8 cellular contexts compared by ENCODE assay signal in the genomic region with DNA sequence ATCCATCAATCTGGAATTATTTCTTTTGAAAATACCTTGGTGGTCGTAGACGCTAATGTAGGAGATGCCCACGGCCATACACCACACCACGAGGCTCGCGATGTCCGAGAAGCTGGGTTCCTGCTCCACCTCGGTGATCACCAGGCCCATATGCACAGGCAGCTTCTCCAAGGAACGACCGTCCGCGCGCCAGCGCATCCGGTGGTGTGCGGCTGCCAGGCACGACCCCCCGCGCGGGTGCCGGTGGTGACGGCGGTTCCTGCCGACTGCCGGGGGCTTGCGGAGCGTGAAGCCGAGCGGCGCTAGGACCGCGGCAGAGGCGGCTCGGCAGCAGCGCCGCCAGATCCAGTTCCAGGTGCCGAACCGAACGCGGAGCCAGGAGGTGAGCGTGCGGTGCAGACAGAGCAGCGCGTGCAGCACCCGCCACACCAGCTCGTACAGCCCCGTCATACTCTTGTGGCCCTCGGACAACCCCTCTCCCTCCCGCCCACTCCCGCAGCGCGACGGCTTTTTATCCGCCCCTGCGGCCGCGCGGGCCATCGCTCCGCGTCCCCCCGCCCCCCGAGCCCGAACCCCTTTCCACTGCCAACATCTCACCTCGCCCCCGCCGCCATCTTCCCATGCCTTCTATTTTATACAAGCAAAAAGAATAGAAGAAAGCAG. TPM values are rescaled to one million over a fixed set of nuclear protein-coding genes. Genes with fewer than 3 reads are reported as not detected.
DNase-seq lines count a peak whose midpoint lies in the region; ATAC-seq and TF ChIP-seq lines count a peak whose summit lies in the region.
"Not testable (repeated sequence)": the region's sequence is repeated elsewhere in the genome, so short reads cannot be mapped to it uniquely, and the experiment has no call there.

No MANE protein-coding gene starts in this region.

- in situ Hi-C loops in HAP-1 (cut with MboI; ENCODE audit: low sequenced_read_pairs); brain microvascular endothelial cell (cut with HindIII; ENCODE audit: low pct_ligation_motif_present, low sequenced_read_pairs): not testable (repeated sequence)

- H3K9ac ChIP-seq in stomach smooth muscle (ENCODE audit: low read length in 2 of 2) = not testable (repeated sequence)

- H4K20me1 ChIP-seq in DOHH2 (ENCODE audit: control insufficient read depth, insufficient read depth, low read depth, low read length) = not testable (repeated sequence)

- H3K4me2 ChIP-seq in DOHH2 (ENCODE audit: low read length) = peak overlapping the region; percentile 90

- not testable (repeated sequence) for TF ChIP-seq POLR2A in heart left ventricle (IDR thresholded peaks at IDR 0.05)

- not testable (repeated sequence) for H3K36me3 ChIP-seq in DOHH2 (ENCODE audit: control insufficient read depth, low read length); HAP-1 (replicated peaks); brain microvascular endothelial cell (replicated peaks); heart left ventricle; stomach smooth muscle (ENCODE audit: control insufficient read depth in 2 of 2, insufficient read depth in 2 of 2, low read length in 2 of 2)

- not testable (repeated sequence) for H3K9me2 ChIP-seq in DOHH2 (replicated peaks; ENCODE audit: control insufficient read depth, low read length)

- not testable (repeated sequence) for H3K9me3 Mint-ChIP-seq in nephron

- H3K27ac Mint-ChIP-seq in nephron = peak overlapping the region in 1 of 3 experiments; percentile 5

- H3K4me1 ChIP-seq in DOHH2 (ENCODE audit: control insufficient read depth, low read length) = peaks cover 24% of the 10 kb centered on the region
- not testable (repeated sequence) for H3K4me1 ChIP-seq in HAP-1; heart left ventricle; stomach smooth muscle (ENCODE audit: control insufficient read depth, insufficient read depth, low read length)

- not testable (repeated sequence) for H3K36me3 Mint-ChIP-seq in nephron (ENCODE audit: low read depth)

- not testable (repeated sequence) for H3F3A ChIP-seq in DOHH2 (ENCODE audit: control insufficient read depth, insufficient read depth)

- H3K27me3 Mint-ChIP-seq in nephron (ENCODE audit: low read depth) = not testable (repeated sequence)

- not testable (repeated sequence) for H3K79me2 ChIP-seq in DOHH2 (ENCODE audit: control insufficient read depth, low read length)

- H3K4me3 ChIP-seq in DOHH2 (ENCODE audit: low read length) (peak overlapping the region; percentile 82), HAP-1 (peak overlapping the region; percentile 30), LNCaP clone FGC (ENCODE audit: low read depth, low read length) (peak overlapping the region; percentile 26), brain microvascular endothelial cell (ENCODE audit: low read depth, low read length) (peak overlapping the region; percentile 52), heart left ventricle (peak overlapping the region in 10 of 12 donors; percentile 22 to 48 (median 46)), stomach smooth muscle (ENCODE audit: low read length in 2 of 2) (peak overlapping the region; percentile 29 to 35)

- not testable (repeated sequence) for TF ChIP-seq CTCF in DOHH2 (IDR thresholded peaks at IDR 0.05; ENCODE audit: low read depth, low read length, poor library complexity, severe bottlenecking); LNCaP clone FGC (IDR thresholded peaks at IDR 0.05; ENCODE audit: control insufficient read depth, extremely low read depth, insufficient read depth); brain microvascular endothelial cell (IDR thresholded peaks at IDR 0.05; ENCODE audit: low read depth, low read length, missing control alignments); heart left ventricle (IDR thresholded peaks at IDR 0.05); nephron (IDR thresholded peaks at IDR 0.05; ENCODE audit: unreplicated experiment in 3 of 3)

- H3K4me1 Mint-ChIP-seq in nephron = not testable (repeated sequence)

- H3K27ac ChIP-seq in DOHH2 (ENCODE audit: low read depth, low read length) = peak overlapping the region; percentile 49
- peak overlapping the region; percentile 70 for H3K27ac ChIP-seq in brain microvascular endothelial cell
- H3K27ac ChIP-seq in heart left ventricle; stomach smooth muscle (ENCODE audit: low read length): not testable (repeated sequence)

- intact Hi-C loops in heart left ventricle (cut with DNase I) = not testable (repeated sequence)

- 2 to 41% (median 14%) methylated on average over 10 to 43 of the region's 67 CpGs for WGBS in heart left ventricle, 4 donors

- H3K9me3 ChIP-seq in DOHH2 (ENCODE audit: control insufficient read depth, insufficient read depth, low read length); HAP-1; heart left ventricle; stomach smooth muscle (ENCODE audit: control insufficient read depth in 2 of 2, low read length in 2 of 2): not testable (repeated sequence)

- peak overlapping the region; percentile 81 to 89 (median 83) for H3K4me3 Mint-ChIP-seq in nephron

- not testable (repeated sequence) for H3K27me3 ChIP-seq in DOHH2 (ENCODE audit: control insufficient read depth, low read length); HAP-1 (ENCODE audit: low read depth); brain microvascular endothelial cell (replicated peaks); heart left ventricle
- H3K27me3 ChIP-seq in stomach smooth muscle (ENCODE audit: control insufficient read depth in 1 of 2, insufficient read depth in 2 of 2, low read length in 2 of 2) = peaks cover 0 to 10% of the 10 kb centered on the region in 2 donors

- peak in 3 of 4 donors; percentile 58 to 67 (median 65) for ATAC-seq in heart left ventricle

- peak in 1 of 2 experiments; percentile 53 for DNase-seq in HAP-1 (ENCODE audit: low spot score in 2 of 2)
- DNase-seq in LNCaP clone FGC (ENCODE audit: low read depth); brain microvascular endothelial cell; heart left ventricle: not testable (repeated sequence)
- peak; percentile 17 for DNase-seq in activated CD4-positive, alpha-beta T cell treated with anti-CD3 and anti-CD28 coated beads for 48 hours

RNA-seq across cellular contexts. Expression of a gene that starts 30.1 kb away (rescaled TPM):
- 10 to 100 TPM; 10.3 to 19.6 (median 13.1) TPM for total RNA-seq in heart left ventricle
- 1 to 10 TPM; 4.6 to 6.7 TPM for polyA plus RNA-seq in heart left ventricle

RNA-seq across cellular contexts. Expression of a gene that starts 47.8 kb away (rescaled TPM):
- total RNA-seq in heart left ventricle = 10 to 100 TPM; 68.3 to 97.6 (median 85.1) TPM
- polyA plus RNA-seq in heart left ventricle = 10 to 100 TPM; 36.3 to 70.7 TPM

Comparison
In these comparisons a context has a peak if more than half of its experiments do, and no peak if none do; other contexts are left out.
1. H3K4me3 ChIP-seq: peak in every context shown above with its lines; median percentile 82 in DOHH2; 52 in brain microvascular endothelial cell; 46 in heart left ventricle; 32 in stomach smooth muscle; 30 in HAP-1; 26 in LNCaP clone FGC.